24 cellular contexts compared by ENCODE assay signal in the genomic region with DNA sequence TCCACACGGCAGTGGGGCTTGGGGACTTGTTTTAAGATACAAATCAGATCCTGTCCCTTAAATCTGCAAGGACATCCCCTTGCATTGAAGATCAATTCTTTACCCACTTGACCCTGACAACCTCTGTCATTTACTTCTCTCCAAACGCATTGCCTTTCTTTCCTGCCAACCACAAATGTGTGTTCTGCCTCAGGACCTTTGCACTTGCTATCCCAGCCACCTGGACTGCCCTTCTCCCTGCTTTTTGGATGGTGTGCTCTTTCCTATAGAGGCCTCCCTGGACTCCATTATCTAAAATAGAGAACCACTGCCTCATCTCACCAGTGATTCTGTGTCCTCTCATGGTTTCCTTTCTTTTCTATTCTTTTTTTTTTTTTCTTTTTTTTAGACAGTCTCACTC. TPM values are rescaled to one million over a fixed set of nuclear protein-coding genes. Genes with fewer than 3 reads are reported as not detected.
DNase-seq lines count a peak whose midpoint lies in the region; ATAC-seq and TF ChIP-seq lines count a peak whose summit lies in the region.
"Had no signal": no experiment of that assay in that cellular context is flagged by ENCODE, and none has a peak within 500 bp of the region (broad histone marks: within the 10 kb centered on the region; RNA-seq: fewer than 3 reads in every experiment).

No MANE protein-coding gene starts in this region.

- H3K4me3 Mint-ChIP-seq in activated naive CD8-positive, alpha-beta T cell, result no peak overlapping the region
- no peak overlapping the region for H3K4me3 Mint-ChIP-seq in activated naive CD8-positive, alpha-beta T cell treated with anti-CD3 and anti-CD28 coated beads, Interleukin-2, amount 50 U/mL, for 24 hours
- H3K4me3 Mint-ChIP-seq in endothelial cell (ENCODE audit: unreplicated experiment), result peak overlapping the region; percentile 10
- H3K4me3 Mint-ChIP-seq in neural progenitor cell, result peak overlapping the region; percentile 76

- H3K27me3 ChIP-seq in RWPE2 (ENCODE audit: insufficient read depth, poor library complexity, severe bottlenecking) (no peaks in the 10 kb centered on the region), neural progenitor cell (no peaks in the 10 kb centered on the region)
- H3K27me3 ChIP-seq: MG63, pancreas, right atrium auricular region had no signal

- H4K20me1 ChIP-seq in neural progenitor cell (ENCODE audit: low read depth), result peaks cover 26% of the 10 kb centered on the region

- peak overlapping the region; percentile 58 for H3K27ac Mint-ChIP-seq in activated naive CD8-positive, alpha-beta T cell
- H3K27ac Mint-ChIP-seq in activated naive CD8-positive, alpha-beta T cell treated with anti-CD3 and anti-CD28 coated beads, Interleukin-2, amount 50 U/mL, for 24 hours, result no peak overlapping the region
- H3K27ac Mint-ChIP-seq in endothelial cell (ENCODE audit: unreplicated experiment) (no peak overlapping the region), neural progenitor cell (peak overlapping the region; percentile 27)

- H3K4me3 ChIP-seq in RWPE2 (ENCODE audit: severe bottlenecking), result no peak overlapping the region
- H3K4me3 ChIP-seq in neural progenitor cell, result no peak overlapping the region
- H3K4me3 ChIP-seq: HAP-1, left lung, MG63, pancreas, right atrium auricular region, SK-N-MC had no signal

- H3K36me3 Mint-ChIP-seq in activated naive CD8-positive, alpha-beta T cell, result peaks cover 12% of the 10 kb centered on the region
- H3K36me3 Mint-ChIP-seq in activated naive CD8-positive, alpha-beta T cell treated with anti-CD3 and anti-CD28 coated beads, Interleukin-2, amount 50 U/mL, for 24 hours (ENCODE audit: low read depth), result peaks cover 35% of the 10 kb centered on the region
- H3K36me3 Mint-ChIP-seq in endothelial cell (ENCODE audit: low read depth, unreplicated experiment) (peaks cover 14% of the 10 kb centered on the region), neural progenitor cell (peaks cover 25% of the 10 kb centered on the region)

- DNase-seq in activated naive CD8-positive, alpha-beta T cell treated with anti-CD3 and anti-CD28 coated beads, Interleukin-2, amount 50 U/mL, for 24 hours, result no peak
- DNase-seq in RWPE2 (ENCODE audit: low spot score) (no peak), endothelial cell (ENCODE audit: low spot score) (no peak), neural progenitor cell (ENCODE audit: low spot score) (no peak), SKM-1 treated with dmso at 0.1 percent for 144 hours (lab: John Stamatoyannopoulos, UW; ENCODE audit: unreplicated experiment) (no peak), NCI-H510A (lab: John Stamatoyannopoulos, UW) (no peak)
- DNase-seq: activated CD4-positive, alpha-beta T cell treated with anti-CD3 and anti-CD28 coated beads, Interleukin-2, amount 50 U/mL, for 1 hour; activated effector memory CD4-positive, alpha-beta T cell treated with Interleukin-2 at 50 U/mL for 16 hours; DMS79; GDM1; KG1; left lung; MG63; NCI-H2081; NCI-H774; pancreas; stimulated activated CD4-positive, alpha-beta T cell treated with anti-CD3 and anti-CD28 coated beads, Interleukin-2, amount 100 ng/mL, for 24 hours; T-helper 9 cell; WERI-Rb-1 had no signal

- H3K9me3 ChIP-seq in RWPE2 (ENCODE audit: severe bottlenecking) (no peaks in the 10 kb centered on the region), neural progenitor cell (ENCODE audit: low read depth) (no peaks in the 10 kb centered on the region)
- H3K9me3 ChIP-seq: HAP-1, left lung, MG63, pancreas, right atrium auricular region had no signal

- peaks cover 30% of the 10 kb centered on the region for H3K4me1 Mint-ChIP-seq in activated naive CD8-positive, alpha-beta T cell (ENCODE audit: low read depth)
- H3K4me1 Mint-ChIP-seq in activated naive CD8-positive, alpha-beta T cell treated with anti-CD3 and anti-CD28 coated beads, Interleukin-2, amount 50 U/mL, for 24 hours, result peaks cover 36% of the 10 kb centered on the region
- peaks cover 24% of the 10 kb centered on the region for H3K4me1 Mint-ChIP-seq in endothelial cell (ENCODE audit: unreplicated experiment)
- H3K4me1 Mint-ChIP-seq in neural progenitor cell, result peaks cover 40% of the 10 kb centered on the region

- ATAC-seq in activated naive CD8-positive, alpha-beta T cell treated with anti-CD3 and anti-CD28 coated beads, Interleukin-2, amount 50 U/mL, for 24 hours, result no peak
- ATAC-seq in RWPE2 (ENCODE audit: low read depth) (no peak), HG02840 (IDR thresholded peaks at IDR 0.05; ENCODE audit: low FRiP score, unreplicated experiment) (no peak)
- ATAC-seq: pancreas had no signal

- H3K9ac ChIP-seq in neural progenitor cell, result no peak overlapping the region

- peaks cover 34% of the 10 kb centered on the region for H3K79me2 ChIP-seq in neural progenitor cell (ENCODE audit: low read depth)

- no peaks in the 10 kb centered on the region for H3K27me3 Mint-ChIP-seq in activated naive CD8-positive, alpha-beta T cell
- peaks cover 4% of the 10 kb centered on the region for H3K27me3 Mint-ChIP-seq in activated naive CD8-positive, alpha-beta T cell treated with anti-CD3 and anti-CD28 coated beads, Interleukin-2, amount 50 U/mL, for 24 hours
- H3K27me3 Mint-ChIP-seq in endothelial cell (ENCODE audit: unreplicated experiment) (peaks cover 17% of the 10 kb centered on the region), neural progenitor cell (ENCODE audit: insufficient read depth, low read depth) (peaks cover 4% of the 10 kb centered on the region)

- H3K27ac ChIP-seq in RWPE2 (ENCODE audit: poor library complexity, severe bottlenecking), result peak overlapping the region; percentile 24
- H3K27ac ChIP-seq in neural progenitor cell, result no peak overlapping the region
- H3K27ac ChIP-seq: left lung, pancreas, right atrium auricular region, SK-N-MC, WERI-Rb-1 had no signal

- no peak for TF ChIP-seq CTCF in RWPE2 (IDR thresholded peaks at IDR 0.05; ENCODE audit: poor library complexity, severe bottlenecking)
- no peak for TF ChIP-seq CTCF in endothelial cell (IDR thresholded peaks at IDR 0.05; ENCODE audit: unreplicated experiment)
- TF ChIP-seq CTCF in neural progenitor cell (IDR thresholded peaks at IDR 0.05), result no peak

- peaks cover 17% of the 10 kb centered on the region for H3K4me1 ChIP-seq in RWPE2 (ENCODE audit: insufficient read depth, poor library complexity, severe bottlenecking)
- peaks cover 17% of the 10 kb centered on the region for H3K4me1 ChIP-seq in neural progenitor cell

- H3K9me3 Mint-ChIP-seq in activated naive CD8-positive, alpha-beta T cell (ENCODE audit: low read depth), result no peaks in the 10 kb centered on the region
- H3K9me3 Mint-ChIP-seq in activated naive CD8-positive, alpha-beta T cell treated with anti-CD3 and anti-CD28 coated beads, Interleukin-2, amount 50 U/mL, for 24 hours, result no peaks in the 10 kb centered on the region
- no peaks in the 10 kb centered on the region for H3K9me3 Mint-ChIP-seq in endothelial cell (ENCODE audit: unreplicated experiment)
- H3K9me3 Mint-ChIP-seq in neural progenitor cell, result peaks cover 2% of the 10 kb centered on the region

- no peak overlapping the region for H2AFZ ChIP-seq in neural progenitor cell (replicated peaks)

- H3F3A ChIP-seq in neural progenitor cell (ENCODE audit: low read depth), result peaks cover 35% of the 10 kb centered on the region

- H3K4me2 ChIP-seq in neural progenitor cell, result no peak overlapping the region

- H3K36me3 ChIP-seq in RWPE2 (ENCODE audit: low read depth) (peaks cover 33% of the 10 kb centered on the region), neural progenitor cell (peaks cover 11% of the 10 kb centered on the region)

RNA-seq across cellular contexts. Expression of gene RPL29, which starts 1.5 kb away (rescaled TPM):
- total RNA-seq in endothelial cell (ENCODE audit: unreplicated experiment) (925 TPM), neural progenitor cell (ENCODE audit: low replicate concordance) (1,431 and 2,019 TPM in 2 replicates)

RNA-seq across cellular contexts. Expression of gene ACY1, which starts 13.8 kb away (rescaled TPM):
- total RNA-seq in endothelial cell (ENCODE audit: unreplicated experiment) (19.8 TPM), neural progenitor cell (ENCODE audit: low replicate concordance) (17.3 and 31.8 TPM in 2 replicates)

RNA-seq across cellular contexts. Expression of gene ABHD14A, which starts 22.3 kb away (rescaled TPM):
- 5.4 TPM for total RNA-seq in endothelial cell (ENCODE audit: unreplicated experiment)
- 4.0 and 14.7 TPM in 2 replicates for total RNA-seq in neural progenitor cell (ENCODE audit: low replicate concordance)

RNA-seq across cellular contexts. Expression of gene ABHD14B, which starts 23.3 kb away (rescaled TPM):
- 7.1 TPM for total RNA-seq in endothelial cell (ENCODE audit: unreplicated experiment)
- total RNA-seq in neural progenitor cell (ENCODE audit: low replicate concordance), result 6.0 and 8.3 TPM in 2 replicates

RNA-seq across cellular contexts. Expression of gene PCBP4, which starts 29.9 kb away (rescaled TPM):
- 60.6 TPM for total RNA-seq in endothelial cell (ENCODE audit: unreplicated experiment)
- 30.5 and 82.3 TPM in 2 replicates for total RNA-seq in neural progenitor cell (ENCODE audit: low replicate concordance)

Comparison
In these comparisons a context has a peak if more than half of its experiments do, and no peak if none do; other contexts are left out.
1. H3K27ac Mint-ChIP-seq: peak in activated naive CD8-positive, alpha-beta T cell (single experiment) and neural progenitor cell (single experiment); none in activated naive CD8-positive, alpha-beta T cell treated with anti-CD3 and anti-CD28 coated beads, Interleukin-2, amount 50 U/mL, for 24 hours (single experiment) and endothelial cell (single experiment).
2. H3K4me3 Mint-ChIP-seq: peak in endothelial cell (single experiment) and neural progenitor cell (single experiment); none in activated naive CD8-positive, alpha-beta T cell (single experiment) and activated naive CD8-positive, alpha-beta T cell treated with anti-CD3 and anti-CD28 coated beads, Interleukin-2, amount 50 U/mL, for 24 hours (single experiment).